Comparison of ENCODE assay signal across 2 cellular contexts in genomic region chr9:114128759-114129158, GRCh38. TPM values are rescaled to one million over a fixed set of nuclear protein-coding genes. Genes with fewer than 3 reads are reported as not detected.
"Had no signal": no experiment of that assay in that cellular context is flagged by ENCODE, and none has a peak within 500 bp of the region (broad histone marks: within the 10 kb centered on the region; RNA-seq: fewer than 3 reads in every experiment).

No MANE protein-coding gene starts in this region.

RNA-seq across cellular contexts. Expression of gene COL27A1, which starts 26.6 kb away (rescaled TPM):
- polyA plus RNA-seq: GM12878 had no signal

RNA-seq across cellular contexts. Expression of gene KIF12, which starts 29.7 kb away (rescaled TPM):
- total RNA-seq: GM12878 had no signal
- polyA plus RNA-seq: GM12878 had no signal

RNA-seq across cellular contexts. Expression of gene AMBP, which starts 50.7 kb away (rescaled TPM):
- total RNA-seq: G401 had no signal
